In genomic region chr10:60726253-60726652, GRCh38 we compare ENCODE assay signal across 10 cellular contexts.
"Had no signal": no experiment of that assay in that cellular context is flagged by ENCODE, and none has a peak within 500 bp of the region (broad histone marks: within the 10 kb centered on the region; RNA-seq: fewer than 3 reads in every experiment).

No MANE protein-coding gene starts in this region.

- H3K4me3 Mint-ChIP-seq: neural progenitor cell had no signal

- H3K27ac Mint-ChIP-seq: neural progenitor cell had no signal

- DNase-seq: activated CD4-positive, alpha-beta T cell treated with anti-CD3 and anti-CD28 coated beads for 48 hours; amniotic stem cell; colonic mucosa; esophagus squamous epithelium; islet precursor cell; sigmoid colon; spleen; WERI-Rb-1 had no signal

- ATAC-seq: left lobe of liver had no signal

- H3K4me1 Mint-ChIP-seq: neural progenitor cell had no signal
